Comparison of ENCODE assay signal across 8 cellular contexts in genomic region chr14:52951730-52952481, GRCh38. TPM values are rescaled to one million over a fixed set of nuclear protein-coding genes. Genes with fewer than 3 reads are reported as not detected.
DNase-seq lines count a peak whose midpoint lies in the region; ATAC-seq and TF ChIP-seq lines count a peak whose summit lies in the region.

No MANE protein-coding gene starts in this region.

- no peak overlapping the region for H3K23ac ChIP-seq in mesenchymal stem cell (ENCODE audit: low read length in 2 of 2)

- no peak overlapping the region for H3K9ac ChIP-seq in SU-DHL-6 (ENCODE audit: low read length)
- peak overlapping the region; percentile 94 for H3K9ac ChIP-seq in mesenchymal stem cell (ENCODE audit: low read length)

- CTCF ChIA-PET in Caco-2 (lab: Charles Lee): interaction anchor here (0.9 to 2.1 kb wide), 1 partner anchor 9 kb away, joined by 6 to 9 read pairs; no protein-coding TSS in a partner anchor

- intact Hi-C loops in Caco-2 (cut with micrococcal nuclease; ENCODE audit: unreplicated experiment): loop anchor here (2.0 kb wide), 1 partner anchor 27 kb away; no protein-coding TSS in a partner anchor

- no peaks in the 10 kb centered on the region for H3K27me3 Mint-ChIP-seq in Caco-2 (ENCODE audit: insufficient read depth, unreplicated experiment)
- no peaks in the 10 kb centered on the region for H3K27me3 Mint-ChIP-seq in HFFc6 (ENCODE audit: insufficient read depth)
- peaks cover 15% of the 10 kb centered on the region for H3K27me3 Mint-ChIP-seq in endothelial cell (ENCODE audit: unreplicated experiment)

- peak overlapping the region in 1 of 2 experiments; percentile 21 for H2BK12ac ChIP-seq in mesenchymal stem cell (ENCODE audit: low read length in 2 of 2)

- peak overlapping the region; percentile 81 for H2AK5ac ChIP-seq in mesenchymal stem cell (ENCODE audit: low read length, severe bottlenecking)

- no peak overlapping the region for H2AFZ ChIP-seq in SU-DHL-6 (ENCODE audit: low read depth, low read length, severe bottlenecking)
- no peak overlapping the region for H2AFZ ChIP-seq in mesenchymal stem cell (ENCODE audit: low read depth, low read length)

- no peaks in the 10 kb centered on the region for H3K79me2 ChIP-seq in SU-DHL-6 (ENCODE audit: insufficient read depth, low read length)

- H3K4me3 ChIP-seq in Caco-2 (ENCODE audit: low read depth, low read length) (peak overlapping the region; percentile 90), SU-DHL-6 (ENCODE audit: insufficient read depth, low read length, poor library complexity, severe bottlenecking) (no peak overlapping the region), mesenchymal stem cell (ENCODE audit: insufficient read depth in 1 of 2, low read depth in 1 of 2, low read length in 2 of 2) (peak overlapping the region; percentile 82 to 96), upper lobe of left lung (peak overlapping the region; percentile 23 to 85 (median 78))

- no peaks in the 10 kb centered on the region for H3K36me3 ChIP-seq in Caco-2 (ENCODE audit: control insufficient read depth, insufficient read depth, low read length)
- no peaks in the 10 kb centered on the region for H3K36me3 ChIP-seq in SU-DHL-6 (ENCODE audit: low read length)
- H3K36me3 ChIP-seq in mesenchymal stem cell (ENCODE audit: control insufficient read depth in 1 of 2, insufficient read depth in 2 of 2, low read depth in 1 of 2, low read length in 2 of 2): peaks cover 3 to 13% of the 10 kb centered on the region in 2 experiments
- peaks cover 0 to 6% (median 0%) of the 10 kb centered on the region in 4 donors for H3K36me3 ChIP-seq in upper lobe of left lung

- peak overlapping the region; percentile 47 to 98 for H3K4ac ChIP-seq in mesenchymal stem cell (ENCODE audit: low read depth in 1 of 2, low read length in 2 of 2)

- peak overlapping the region; percentile 94 for H2BK120ac ChIP-seq in mesenchymal stem cell (ENCODE audit: low read depth, low read length)

- H3K18ac ChIP-seq in mesenchymal stem cell (ENCODE audit: low read depth in 1 of 2, low read length in 2 of 2): peak overlapping the region; percentile 37 to 63

- peak overlapping the region; percentile 59 for H3K27ac Mint-ChIP-seq in Caco-2 (ENCODE audit: unreplicated experiment)
- H3K27ac Mint-ChIP-seq in HFFc6: peak overlapping the region; percentile 79
- H3K27ac Mint-ChIP-seq in endothelial cell (ENCODE audit: unreplicated experiment): peak overlapping the region; percentile 88

- H3K4me3 Mint-ChIP-seq in Caco-2 (ENCODE audit: unreplicated experiment) (peak overlapping the region; percentile 94), HFFc6 (peak overlapping the region; percentile 86), endothelial cell (ENCODE audit: unreplicated experiment) (peak overlapping the region; percentile 89)

- DNase-seq in Caco-2 (peak; percentile 72 to 73), HFFc6 (peak; percentile 84), endothelial cell (ENCODE audit: low spot score) (peak; percentile 51), mesenchymal stem cell (peak; percentile 87), upper lobe of left lung (peak in 1 of 2 donors; percentile 49)

- POLR2A ChIA-PET in Caco-2 (lab: Charles Lee): interaction anchor here (0.8 to 0.9 kb wide), 2 partner anchors 26 to 201 kb away, joined by 3 to 4 read pairs; no protein-coding TSS in a partner anchor

- no peak for TF ChIP-seq POLR2A in upper lobe of left lung (IDR thresholded peaks at IDR 0.05)

- H3K27ac ChIP-seq in SU-DHL-6 (ENCODE audit: low read depth, low read length): no peak overlapping the region
- peak overlapping the region; percentile 100 for H3K27ac ChIP-seq in mesenchymal stem cell (ENCODE audit: low read length, poor library complexity, severe bottlenecking)
- peak overlapping the region; percentile 88 to 98 (median 96) for H3K27ac ChIP-seq in upper lobe of left lung

- H4K8ac ChIP-seq in mesenchymal stem cell (ENCODE audit: low read length): peak overlapping the region; percentile 45

- H3K4me1 Mint-ChIP-seq in Caco-2 (ENCODE audit: low read depth, unreplicated experiment) (peaks cover 17% of the 10 kb centered on the region), HFFc6 (ENCODE audit: low read depth) (peaks cover 28% of the 10 kb centered on the region), endothelial cell (ENCODE audit: unreplicated experiment) (peaks cover 41% of the 10 kb centered on the region)

- no peak for TF ChIP-seq EP300 in upper lobe of left lung (IDR thresholded peaks at IDR 0.05)

- H3K27me3 ChIP-seq in Caco-2 (replicated peaks; ENCODE audit: control insufficient read depth, insufficient read depth, low read length) (no peaks in the 10 kb centered on the region), SU-DHL-6 (ENCODE audit: low read length) (no peaks in the 10 kb centered on the region), mesenchymal stem cell (ENCODE audit: control insufficient read depth in 1 of 2, insufficient read depth in 1 of 2, low read length in 2 of 2) (no peaks in the 10 kb centered on the region), upper lobe of left lung (no peaks in the 10 kb centered on the region)

- no peaks in the 10 kb centered on the region for H3F3A ChIP-seq in SU-DHL-6 (ENCODE audit: insufficient read depth)

- H3K4me1 ChIP-seq in Caco-2: peaks cover 28% of the 10 kb centered on the region
- H3K4me1 ChIP-seq in mesenchymal stem cell (ENCODE audit: control insufficient read depth, insufficient read depth, low read depth, low read length): no peaks in the 10 kb centered on the region
- H3K4me1 ChIP-seq in upper lobe of left lung: peaks cover 14 to 30% (median 20%) of the 10 kb centered on the region in 4 donors

- H3K9me3 ChIP-seq in Caco-2 (no peaks in the 10 kb centered on the region), SU-DHL-6 (ENCODE audit: insufficient read depth, low read length) (no peaks in the 10 kb centered on the region), mesenchymal stem cell (ENCODE audit: control insufficient read depth, low read length) (no peaks in the 10 kb centered on the region), upper lobe of left lung (no peaks in the 10 kb centered on the region)

- peak overlapping the region; percentile 70 for H4K91ac ChIP-seq in mesenchymal stem cell (ENCODE audit: low read length)

- H3K4me2 ChIP-seq in SU-DHL-6 (ENCODE audit: low read depth, low read length, poor library complexity, severe bottlenecking) (peak overlapping the region; percentile 45), mesenchymal stem cell (ENCODE audit: low read length, poor library complexity, severe bottlenecking) (peak overlapping the region; percentile 76)

- peak overlapping the region in 1 of 2 experiments; percentile 3 for H3K14ac ChIP-seq in mesenchymal stem cell (ENCODE audit: low read length in 2 of 2)

- H3K36me3 Mint-ChIP-seq in Caco-2 (ENCODE audit: insufficient read depth, unreplicated experiment) (peaks cover 7% of the 10 kb centered on the region), HFFc6 (ENCODE audit: low read depth) (peaks cover 29% of the 10 kb centered on the region), endothelial cell (ENCODE audit: low read depth, unreplicated experiment) (peaks cover 17% of the 10 kb centered on the region)

- H3K9me3 Mint-ChIP-seq in Caco-2 (ENCODE audit: unreplicated experiment) (no peaks in the 10 kb centered on the region), HFFc6 (no peaks in the 10 kb centered on the region), endothelial cell (ENCODE audit: unreplicated experiment) (no peaks in the 10 kb centered on the region)

- H2BK15ac ChIP-seq in mesenchymal stem cell (ENCODE audit: low read depth, poor library complexity, severe bottlenecking): peak overlapping the region; percentile 96

- peak overlapping the region; percentile 100 for H2BK5ac ChIP-seq in mesenchymal stem cell (ENCODE audit: low read depth, low read length, poor library complexity, severe bottlenecking)

- TF ChIP-seq CTCF in Caco-2 (IDR thresholded peaks at IDR 0.05; ENCODE audit: insufficient read depth in 1 of 2, low read depth in 1 of 2, low read length in 1 of 2, severe bottlenecking in 1 of 2, unreplicated experiment in 1 of 2) (peak in 1 of 2 experiments; percentile 60), HFFc6 (IDR thresholded peaks at IDR 0.05) (peak; percentile 65), SU-DHL-6 (IDR thresholded peaks at IDR 0.05; ENCODE audit: insufficient read depth, low read length, poor library complexity, severe bottlenecking) (no peak), endothelial cell (IDR thresholded peaks at IDR 0.05; ENCODE audit: unreplicated experiment) (no peak), upper lobe of left lung (IDR thresholded peaks at IDR 0.05) (peak in 5 of 6 experiments; percentile 4 to 43 (median 20))

- no peaks in the 10 kb centered on the region for H3K9me2 ChIP-seq in SU-DHL-6 (replicated peaks; ENCODE audit: insufficient read depth, low read length)

- BruUV-seq in Caco-2 (replicated peaks; lab: Mats Ljungman, UMichigan): TSS peak; percentile 88

- WGBS in mesenchymal stem cell: 12% methylated on average over 14 of the region's 14 CpGs
- WGBS in upper lobe of left lung, 2 donors: 3 to 6% methylated on average over 14 of the region's 14 CpGs

- H3K79me1 ChIP-seq in mesenchymal stem cell (replicated peaks; ENCODE audit: low read length, poor library complexity, severe bottlenecking): no peaks in the 10 kb centered on the region

- ATAC-seq in upper lobe of left lung (ENCODE audit: low FRiP score in 2 of 2) (peak; percentile 56 to 75), HG03457 (IDR thresholded peaks at IDR 0.05; ENCODE audit: unreplicated experiment) (no peak), GM19035 (IDR thresholded peaks at IDR 0.05; ENCODE audit: unreplicated experiment) (no peak)

- H4K20me1 ChIP-seq in SU-DHL-6 (ENCODE audit: low read depth, low read length): no peaks in the 10 kb centered on the region

RNA-seq across cellular contexts. Expression of gene FERMT2, which starts 1.1 kb away (rescaled TPM):
- total RNA-seq in Caco-2 (2022) (33.5 and 40.8 TPM in 2 replicates), endothelial cell (ENCODE audit: unreplicated experiment) (188 TPM), upper lobe of left lung (100 to 1,000 TPM in 2 of 6 donors, 10 to 100 TPM in 4; 34.6 to 121 (median 72.3) TPM)
- total RNA-seq in HFFc6 (2021; fragmentation: NEBNext Ultra II Directional; extraction: Animal tissue kit (Norgen Biotek cat#: 25700)): 100 to 1,000 TPM; 109 to 152 (median 127) TPM
- polyA plus RNA-seq in mesenchymal stem cell (2013, experiment 1 of 2): 137 TPM
- polyA plus RNA-seq in mesenchymal stem cell (2013, experiment 2 of 2): 137 TPM

Comparison
In these comparisons a context has a peak if more than half of its experiments do, and no peak if none do; other contexts are left out.
1. CTCF ChIP-seq: peak in HFFc6 (single experiment) and upper lobe of left lung (5 of 6); none in SU-DHL-6 (single experiment) and endothelial cell (single experiment).
2. ATAC-seq: peak in upper lobe of left lung (2 of 2); none in HG03457 (single experiment) and GM19035 (single experiment).
3. Peak in every context shown above with its lines, with median percentiles within 50 percentile points of each other: H3K27ac Mint-ChIP-seq and H3K4me3 Mint-ChIP-seq.